Comparison of ENCODE assay signal across 8 cellular contexts in the genomic region with DNA sequence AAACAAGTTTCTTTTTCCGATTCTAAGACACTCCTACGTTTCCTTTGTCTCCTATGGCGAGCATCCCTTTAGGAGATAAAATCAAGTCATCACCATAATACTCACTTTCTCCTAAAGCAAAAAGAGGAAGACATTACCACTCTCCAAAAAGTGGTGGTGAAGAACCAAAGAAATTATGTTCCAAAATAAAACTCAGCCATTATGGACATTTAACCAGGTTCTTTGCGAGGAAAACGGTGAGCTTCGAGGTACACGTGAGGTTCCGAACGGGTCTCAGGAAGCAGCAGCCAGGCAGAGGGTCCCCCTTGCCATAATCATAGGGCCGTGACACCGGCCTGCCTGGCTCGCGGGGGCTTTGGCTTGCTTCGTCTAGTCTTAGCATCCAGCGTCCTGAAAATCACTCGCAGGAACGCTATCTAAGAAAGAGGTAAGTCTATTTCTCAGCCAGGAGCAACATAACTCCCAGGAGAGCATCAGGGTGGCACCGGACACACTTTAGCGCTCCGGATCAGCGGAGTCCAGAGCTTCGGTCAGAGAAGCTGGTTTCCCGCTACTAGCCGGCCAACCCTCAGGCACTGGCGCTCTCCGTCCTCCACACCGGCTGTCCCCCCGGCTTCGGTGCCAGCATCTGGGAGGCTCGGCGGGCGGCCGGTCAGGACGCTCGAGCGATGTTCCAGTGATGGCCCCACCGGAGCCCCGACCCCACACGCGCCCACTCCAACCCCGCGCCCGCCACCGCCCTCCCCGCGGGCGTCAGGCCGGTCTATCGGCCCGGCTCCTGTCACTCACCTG. TPM values are rescaled to one million over a fixed set of nuclear protein-coding genes. Genes with fewer than 3 reads are reported as not detected.
A peak's percentile ranks its signal among the peaks of the same experiment; 100 is the strongest.
DNase-seq lines count a peak whose midpoint lies in the region; ATAC-seq lines count a peak whose summit lies in the region.

No MANE protein-coding gene starts in this region.

- peaks cover 23% of the 10 kb centered on the region for H3K4me1 Mint-ChIP-seq in T-helper 17 cell
- H3K4me1 Mint-ChIP-seq in effector memory CD8-positive, alpha-beta T cell (ENCODE audit: low read depth in 2 of 2): peaks cover 20 to 36% of the 10 kb centered on the region in 2 donors

- peak overlapping the region; percentile 88 for H3K27ac ChIP-seq in urinary bladder (ENCODE audit: low read depth)

- H3K27ac Mint-ChIP-seq in T-helper 17 cell: peak overlapping the region; percentile 93
- H3K27ac Mint-ChIP-seq in effector memory CD8-positive, alpha-beta T cell: peak overlapping the region; percentile 98 to 99

- H3K9me3 Mint-ChIP-seq in effector memory CD8-positive, alpha-beta T cell: no peaks in the 10 kb centered on the region

- no peaks in the 10 kb centered on the region for H3K36me3 Mint-ChIP-seq in T-helper 17 cell (ENCODE audit: low read depth)
- peaks cover 33% of the 10 kb centered on the region for H3K36me3 Mint-ChIP-seq in effector memory CD8-positive, alpha-beta T cell (ENCODE audit: insufficient read depth)

- H3K4me3 ChIP-seq in urinary bladder (ENCODE audit: low read depth, low read length): peak overlapping the region; percentile 95

- H3K4me3 Mint-ChIP-seq in T-helper 17 cell: peak overlapping the region; percentile 91
- H3K4me3 Mint-ChIP-seq in effector memory CD8-positive, alpha-beta T cell: peak overlapping the region; percentile 90 to 91

- 2% methylated on average over 50 of the region's 50 CpGs for WGBS in urinary bladder

- no peaks in the 10 kb centered on the region for H3K4me1 ChIP-seq in urinary bladder (ENCODE audit: insufficient read depth)

- ATAC-seq in GM19324 (IDR thresholded peaks at IDR 0.05; ENCODE audit: low FRiP score, unreplicated experiment) (peak; percentile 45), HG03175 (IDR thresholded peaks at IDR 0.05; ENCODE audit: unreplicated experiment) (peak; percentile 36), T-helper 17 cell (peak; percentile 33)
- peak; percentile 39 for ATAC-seq in effector memory CD8-positive, alpha-beta T cell (replicated peaks)

- H3K9me3 ChIP-seq in T-helper 17 cell (ENCODE audit: control insufficient read depth, low read length, poor library complexity, severe bottlenecking): no peaks in the 10 kb centered on the region

- H3K27me3 Mint-ChIP-seq in T-helper 17 cell: no peaks in the 10 kb centered on the region
- no peaks in the 10 kb centered on the region for H3K27me3 Mint-ChIP-seq in effector memory CD8-positive, alpha-beta T cell

- DNase-seq in CD1c-positive myeloid dendritic cell (ENCODE audit: extremely low spot score) (peak; percentile 34), T-helper 17 cell (no peak), midbrain (lab: John Stamatoyannopoulos, UW) (peak; percentile 48), NCI-H1048 (lab: John Stamatoyannopoulos, UW) (no peak)
- DNase-seq in effector memory CD8-positive, alpha-beta T cell: peak in 2 of 3 experiments; percentile 15 to 30

- H3K36me3 ChIP-seq in urinary bladder (ENCODE audit: insufficient read depth): no peaks in the 10 kb centered on the region

RNA-seq across cellular contexts. Expression of a gene that starts 0.6 kb away (rescaled TPM):
- total RNA-seq in T-helper 17 cell (10 to 100 TPM; 54.1 to 56.4 TPM), urinary bladder (31.6 TPM)
- 31.0 TPM for polyA plus RNA-seq in urinary bladder

RNA-seq across cellular contexts. Expression of a gene that starts 13.9 kb away (rescaled TPM):
- total RNA-seq in T-helper 17 cell (under 1 TPM in 1 of 2 donors, not detected in 1; 0.37 TPM), urinary bladder (not detected)
- 0.10 TPM for polyA plus RNA-seq in urinary bladder

RNA-seq across cellular contexts. Expression of a gene that starts 17.3 kb away (rescaled TPM):
- total RNA-seq in T-helper 17 cell (1 to 10 TPM in 1 of 2 donors, under 1 TPM in 1; 0.92 to 5.2 TPM), urinary bladder (10.3 TPM)
- 6.5 TPM for polyA plus RNA-seq in urinary bladder

RNA-seq across cellular contexts. Expression of a gene that starts 28.0 kb away (rescaled TPM):
- total RNA-seq in T-helper 17 cell (100 to 1,000 TPM; 173 to 198 TPM), urinary bladder (39.6 TPM)
- polyA plus RNA-seq in urinary bladder: 37.7 TPM

Comparison
In these comparisons a context has a peak if more than half of its experiments do, and no peak if none do; other contexts are left out.
1. DNase-seq: peak in CD1c-positive myeloid dendritic cell (single experiment), effector memory CD8-positive, alpha-beta T cell (2 of 3) and midbrain (single experiment); none in T-helper 17 cell (0 of 3) and NCI-H1048 (single experiment).
2. Peak in every context shown above with its lines, with median percentiles within 50 percentile points of each other: ATAC-seq.